In genomic region chr1:12059226-12059625, GRCh38 we compare ENCODE assay signal across 18 cellular contexts. TPM values are rescaled to one million over a fixed set of nuclear protein-coding genes. Genes with fewer than 3 reads are reported as not detected.
A peak's percentile ranks its signal among the peaks of the same experiment; 100 is the strongest.
DNase-seq lines count a peak whose midpoint lies in the region; ATAC-seq and TF ChIP-seq lines count a peak whose summit lies in the region.
"Had no signal": no experiment of that assay in that cellular context is flagged by ENCODE, and none has a peak within 500 bp of the region (broad histone marks: within the 10 kb centered on the region; RNA-seq: fewer than 3 reads in every experiment).

No MANE protein-coding gene starts in this region.

- peak overlapping the region; percentile 37 for H3K27ac Mint-ChIP-seq in activated naive CD4-positive, alpha-beta T cell treated with anti-CD3 and anti-CD28 coated beads for 36 hours
- H3K27ac Mint-ChIP-seq in activated naive CD4-positive, alpha-beta T cell treated with anti-CD3 and anti-CD28 coated beads, Interleukin-2, amount 10 ng/mL, durations not matched to agents 7 days and 5 days: no peak overlapping the region
- H3K27ac Mint-ChIP-seq in activated naive CD8-positive, alpha-beta T cell treated with anti-CD3 and anti-CD28 coated beads for 36 hours: no peak overlapping the region
- H3K27ac Mint-ChIP-seq in stimulated activated memory B cell treated with anti-CD40 and anti-IgM and Interleukin-4, amounts not matched to agents 10 μg/mL and 1 μg/mL and 100 μg/mL, for 72 hours: peak overlapping the region; percentile 18
- H3K27ac Mint-ChIP-seq: CD14-positive monocyte, GM23338 had no signal

- intact Hi-C loops in activated naive CD4-positive, alpha-beta T cell treated with anti-CD3 and anti-CD28 coated beads for 36 hours (cut with micrococcal nuclease): loop anchor here (5.0 kb wide), 1 partner anchor 558 kb away; the partner anchor contains the start of gene DHRS3

- peaks cover 16% of the 10 kb centered on the region for H3K27me3 Mint-ChIP-seq in activated naive CD4-positive, alpha-beta T cell treated with anti-CD3 and anti-CD28 coated beads for 36 hours (ENCODE audit: low read depth)
- H3K27me3 Mint-ChIP-seq in activated naive CD4-positive, alpha-beta T cell treated with anti-CD3 and anti-CD28 coated beads, Interleukin-2, amount 10 ng/mL, durations not matched to agents 7 days and 5 days: peaks cover 54% of the 10 kb centered on the region
- peaks cover 33% of the 10 kb centered on the region for H3K27me3 Mint-ChIP-seq in activated naive CD8-positive, alpha-beta T cell treated with anti-CD3 and anti-CD28 coated beads for 36 hours
- H3K27me3 Mint-ChIP-seq in stimulated activated memory B cell treated with anti-CD40 and anti-IgM and Interleukin-4, amounts not matched to agents 10 μg/mL and 1 μg/mL and 100 μg/mL, for 72 hours: peaks cover 30% of the 10 kb centered on the region

- H3K9me3 Mint-ChIP-seq in activated naive CD4-positive, alpha-beta T cell treated with anti-CD3 and anti-CD28 coated beads for 36 hours: no peaks in the 10 kb centered on the region
- no peaks in the 10 kb centered on the region for H3K9me3 Mint-ChIP-seq in activated naive CD4-positive, alpha-beta T cell treated with anti-CD3 and anti-CD28 coated beads, Interleukin-2, amount 10 ng/mL, durations not matched to agents 7 days and 5 days
- H3K9me3 Mint-ChIP-seq in activated naive CD8-positive, alpha-beta T cell treated with anti-CD3 and anti-CD28 coated beads for 36 hours: no peaks in the 10 kb centered on the region
- H3K9me3 Mint-ChIP-seq in stimulated activated memory B cell treated with anti-CD40 and anti-IgM and Interleukin-4, amounts not matched to agents 10 μg/mL and 1 μg/mL and 100 μg/mL, for 72 hours: no peaks in the 10 kb centered on the region

- H3K4me3 ChIP-seq in GM12865 (ENCODE audit: low read depth, low read length): peak overlapping the region; percentile 33
- H3K4me3 ChIP-seq: GM23338 had no signal

- no peak overlapping the region for H3K4me3 Mint-ChIP-seq in activated naive CD4-positive, alpha-beta T cell treated with anti-CD3 and anti-CD28 coated beads for 36 hours
- no peak overlapping the region for H3K4me3 Mint-ChIP-seq in activated naive CD4-positive, alpha-beta T cell treated with anti-CD3 and anti-CD28 coated beads, Interleukin-2, amount 10 ng/mL, durations not matched to agents 7 days and 5 days
- H3K4me3 Mint-ChIP-seq in activated naive CD8-positive, alpha-beta T cell treated with anti-CD3 and anti-CD28 coated beads for 36 hours: peak overlapping the region; percentile 24
- H3K4me3 Mint-ChIP-seq in stimulated activated memory B cell treated with anti-CD40 and anti-IgM and Interleukin-4, amounts not matched to agents 10 μg/mL and 1 μg/mL and 100 μg/mL, for 72 hours: peak overlapping the region; percentile 8
- H3K4me3 Mint-ChIP-seq: CD14-positive monocyte, GM23338 had no signal

- CTCF ChIA-PET in activated naive CD4-positive, alpha-beta T cell treated with anti-CD3 and anti-CD28 coated beads for 36 hours (lab: Charles Lee): no interaction called here
- CTCF ChIA-PET in activated naive CD4-positive, alpha-beta T cell treated with anti-CD3 and anti-CD28 coated beads, Interleukin-2, amount 10 ng/mL, durations not matched to agents 7 days and 5 days (lab: Charles Lee): interaction anchor here (0.7 kb wide), 1 partner anchor 21 kb away, joined by 3 read pairs; no protein-coding TSS in a partner anchor

- no peak for DNase-seq in activated naive CD4-positive, alpha-beta T cell treated with anti-CD3 and anti-CD28 coated beads for 36 hours
- DNase-seq in activated naive CD4-positive, alpha-beta T cell treated with anti-CD3 and anti-CD28 coated beads, Interleukin-2, amount 10 ng/mL, durations not matched to agents 7 days and 5 days: no peak
- no peak for DNase-seq in GM12865 (ENCODE audit: low read depth)
- no peak for DNase-seq in activated naive CD8-positive, alpha-beta T cell treated with anti-CD3 and anti-CD28 coated beads for 36 hours
- DNase-seq in NCI-H1930 (lab: John Stamatoyannopoulos, UW): no peak
- DNase-seq in DMS53 treated with DMSO at 0.1 percent for 48 hours (lab: John Stamatoyannopoulos, UW; ENCODE audit: unreplicated experiment): no peak
- DNase-seq: DMS 273 treated with DMSO at 0.1 percent for 48 hours, NCI-H1105, NCI-H2227 treated with DMSO at 0.1 percent for 48 hours, NCI-H82, PC-3, RPMI8226, SHP77 treated with DMSO at 0.1 percent for 48 hours, SK-N-SH had no signal

- TF ChIP-seq CTCF in GM12865 (IDR thresholded peaks at IDR 0.05; ENCODE audit: insufficient read depth, low read depth, low read length, missing control alignments): no peak

- peaks cover 2% of the 10 kb centered on the region for H3K36me3 Mint-ChIP-seq in activated naive CD4-positive, alpha-beta T cell treated with anti-CD3 and anti-CD28 coated beads for 36 hours (ENCODE audit: low read depth)
- H3K36me3 Mint-ChIP-seq in activated naive CD4-positive, alpha-beta T cell treated with anti-CD3 and anti-CD28 coated beads, Interleukin-2, amount 10 ng/mL, durations not matched to agents 7 days and 5 days: no peaks in the 10 kb centered on the region
- peaks cover 4% of the 10 kb centered on the region for H3K36me3 Mint-ChIP-seq in activated naive CD8-positive, alpha-beta T cell treated with anti-CD3 and anti-CD28 coated beads for 36 hours
- H3K36me3 Mint-ChIP-seq in stimulated activated memory B cell treated with anti-CD40 and anti-IgM and Interleukin-4, amounts not matched to agents 10 μg/mL and 1 μg/mL and 100 μg/mL, for 72 hours: no peaks in the 10 kb centered on the region

- peaks cover 61% of the 10 kb centered on the region for H3K4me1 Mint-ChIP-seq in activated naive CD4-positive, alpha-beta T cell treated with anti-CD3 and anti-CD28 coated beads for 36 hours (ENCODE audit: low read depth)
- peaks cover 22% of the 10 kb centered on the region for H3K4me1 Mint-ChIP-seq in activated naive CD4-positive, alpha-beta T cell treated with anti-CD3 and anti-CD28 coated beads, Interleukin-2, amount 10 ng/mL, durations not matched to agents 7 days and 5 days
- H3K4me1 Mint-ChIP-seq in activated naive CD8-positive, alpha-beta T cell treated with anti-CD3 and anti-CD28 coated beads for 36 hours: peaks cover 50% of the 10 kb centered on the region
- H3K4me1 Mint-ChIP-seq in stimulated activated memory B cell treated with anti-CD40 and anti-IgM and Interleukin-4, amounts not matched to agents 10 μg/mL and 1 μg/mL and 100 μg/mL, for 72 hours: peaks cover 65% of the 10 kb centered on the region

- no peak for ATAC-seq in stimulated activated memory B cell treated with anti-CD40 and anti-IgM and Interleukin-4, amounts not matched to agents 10 μg/mL and 1 μg/mL and 100 μg/mL, for 72 hours
- ATAC-seq: GM23338, HCT116, PC-3 had no signal

RNA-seq across cellular contexts. Expression of gene TNFRSF8, which starts 3.9 kb away (rescaled TPM):
- total RNA-seq in activated naive CD4-positive, alpha-beta T cell treated with anti-CD3 and anti-CD28 coated beads for 36 hours: 10 to 100 TPM; 18.6 to 18.8 TPM
- 1 to 10 TPM; 1.9 to 2.6 TPM for total RNA-seq in activated naive CD8-positive, alpha-beta T cell treated with anti-CD3 and anti-CD28 coated beads for 36 hours
- total RNA-seq: PC-3 had no signal

RNA-seq across cellular contexts. Expression of gene MIIP, which starts 39.9 kb away (rescaled TPM):
- 10 to 100 TPM; 32.8 to 36.4 TPM for total RNA-seq in activated naive CD4-positive, alpha-beta T cell treated with anti-CD3 and anti-CD28 coated beads for 36 hours
- total RNA-seq in activated naive CD8-positive, alpha-beta T cell treated with anti-CD3 and anti-CD28 coated beads for 36 hours: 10 to 100 TPM; 21.0 to 22.2 TPM

Comparison
In these comparisons a context has a peak if more than half of its experiments do, and no peak if none do; other contexts are left out.
1. H3K27ac Mint-ChIP-seq: peak in activated naive CD4-positive, alpha-beta T cell treated with anti-CD3 and anti-CD28 coated beads for 36 hours (single experiment) and stimulated activated memory B cell treated with anti-CD40 and anti-IgM and Interleukin-4, amounts not matched to agents 10 μg/mL and 1 μg/mL and 100 μg/mL, for 72 hours (single experiment); none in activated naive CD4-positive, alpha-beta T cell treated with anti-CD3 and anti-CD28 coated beads, Interleukin-2, amount 10 ng/mL, durations not matched to agents 7 days and 5 days (single experiment) and activated naive CD8-positive, alpha-beta T cell treated with anti-CD3 and anti-CD28 coated beads for 36 hours (single experiment).
2. H3K4me3 Mint-ChIP-seq: peak in activated naive CD8-positive, alpha-beta T cell treated with anti-CD3 and anti-CD28 coated beads for 36 hours (single experiment) and stimulated activated memory B cell treated with anti-CD40 and anti-IgM and Interleukin-4, amounts not matched to agents 10 μg/mL and 1 μg/mL and 100 μg/mL, for 72 hours (single experiment); none in activated naive CD4-positive, alpha-beta T cell treated with anti-CD3 and anti-CD28 coated beads for 36 hours (single experiment) and activated naive CD4-positive, alpha-beta T cell treated with anti-CD3 and anti-CD28 coated beads, Interleukin-2, amount 10 ng/mL, durations not matched to agents 7 days and 5 days (single experiment).
3. RNA of gene TNFRSF8, which starts 3.9 kb away (total RNA-seq): 18.6 to 18.8 TPM in activated naive CD4-positive, alpha-beta T cell treated with anti-CD3 and anti-CD28 coated beads for 36 hours; 1.9 to 2.6 TPM in activated naive CD8-positive, alpha-beta T cell treated with anti-CD3 and anti-CD28 coated beads for 36 hours; every median in the first group is over 4 times any median in the second.